In genomic region chr2:24175631-24176030, GRCh38 we compare ENCODE assay signal across 16 cellular contexts. TPM values are rescaled to one million over a fixed set of nuclear protein-coding genes. Genes with fewer than 3 reads are reported as not detected.
A peak's percentile ranks its signal among the peaks of the same experiment; 100 is the strongest.
DNase-seq lines count a peak whose midpoint lies in the region; TF ChIP-seq lines count a peak whose summit lies in the region.
"Had no signal": no experiment of that assay in that cellular context is flagged by ENCODE, and none has a peak within 500 bp of the region (broad histone marks: within the 10 kb centered on the region; RNA-seq: fewer than 3 reads in every experiment).

No MANE protein-coding gene starts in this region.

- no peak for TF ChIP-seq EP300 in suprapubic skin (IDR thresholded peaks at IDR 0.05)

- H3K27me3 ChIP-seq in adipocyte (replicated peaks; ENCODE audit: control insufficient read depth, insufficient read depth, low read length) (no peaks in the 10 kb centered on the region), suprapubic skin (no peaks in the 10 kb centered on the region), HAP-1 (ENCODE audit: low read depth) (no peaks in the 10 kb centered on the region; the same call in 1 of the 2 replicates)

- TF ChIP-seq POLR2A in suprapubic skin (IDR thresholded peaks at IDR 0.05), result no peak

- intact Hi-C loops in posterior cingulate gyrus (cut with DNase I), result no loop called here

- WGBS in suprapubic skin, result 51% methylated on average over 16 of the region's 16 CpGs

- H3K9me3 ChIP-seq in adipocyte (ENCODE audit: control insufficient read depth, low read length), result no peaks in the 10 kb centered on the region
- no peaks in the 10 kb centered on the region for H3K9me3 ChIP-seq in suprapubic skin
- no peaks in the 10 kb centered on the region for H3K9me3 ChIP-seq in HAP-1

- H3K9ac ChIP-seq in adipocyte (ENCODE audit: low read length), result peak overlapping the region; percentile 63

- TF ChIP-seq CTCF in suprapubic skin (IDR thresholded peaks at IDR 0.05), result no peak

- DNase-seq in EH (ENCODE audit: low read depth) (peak; percentile 7), adipocyte (ENCODE audit: low read depth) (peak; percentile 9), fibroblast of peridontal ligament (ENCODE audit: extremely low read depth) (peak; percentile 43), suprapubic skin (ENCODE audit: low spot score in 2 of 2) (no peak), HAP-1 (ENCODE audit: low spot score in 2 of 2) (no peak), NCI-H82 (lab: John Stamatoyannopoulos, UW) (no peak), posterior cingulate gyrus (no peak)
- DNase-seq: activated naive CD8-positive, alpha-beta T cell treated with anti-CD3 and anti-CD28 coated beads for 36 hours; MM.1S; NCI-H187; nephron progenitor cell; stimulated activated naive B cell treated with anti-CD40 and anti-IgM and Interleukin-4, amounts not matched to agents 10 μg/mL and 1 μg/mL and 100 μg/mL, for 72 hours; trophoblast cell had no signal

- no peaks in the 10 kb centered on the region for H3K36me3 ChIP-seq in adipocyte (ENCODE audit: control insufficient read depth, insufficient read depth, low read length, severe bottlenecking)
- no peaks in the 10 kb centered on the region for H3K36me3 ChIP-seq in suprapubic skin
- no peaks in the 10 kb centered on the region for H3K36me3 ChIP-seq in HAP-1 (replicated peaks)

- H3K27ac ChIP-seq in suprapubic skin, result no peak overlapping the region
- H3K27ac ChIP-seq: C4-2B had no signal

- H3K4me1 ChIP-seq in adipocyte (ENCODE audit: control insufficient read depth, insufficient read depth, low read length), result peaks cover 8% of the 10 kb centered on the region
- peaks cover 6% of the 10 kb centered on the region for H3K4me1 ChIP-seq in suprapubic skin
- no peaks in the 10 kb centered on the region for H3K4me1 ChIP-seq in HAP-1

- H3K4me3 ChIP-seq in adipocyte (ENCODE audit: low read length) (peak overlapping the region; percentile 66), suprapubic skin (peak overlapping the region; percentile 41), HAP-1 (no peak overlapping the region)

- in situ Hi-C loops in HAP-1 (cut with MboI; ENCODE audit: low sequenced_read_pairs), result no loop called here

RNA-seq across cellular contexts. Expression of gene FAM228A, which starts 0.8 kb away (rescaled TPM):
- total RNA-seq in suprapubic skin, result under 1 TPM in 2 of 4 donors, not detected in 2; 0.72 to 0.89 TPM
- total RNA-seq: activated CD4-positive, alpha-beta T cell treated with anti-CD3 and anti-CD28 coated beads, Interleukin-2, amount 10 ng/mL, durations not matched to agents 24 days and 14 days; activated naive CD8-positive, alpha-beta T cell treated with anti-CD3 and anti-CD28 coated beads for 36 hours; G401 had no signal

RNA-seq across cellular contexts. Expression of gene FAM228B, which starts 52.4 kb away (rescaled TPM):
- total RNA-seq in suprapubic skin, result 10 to 100 TPM in 1 of 4 donors, 1 to 10 TPM in 3; 4.1 to 14.6 (median 7.5) TPM

RNA-seq across cellular contexts. Expression of gene PFN4, which starts 52.5 kb away (rescaled TPM):
- total RNA-seq in suprapubic skin, result 1 to 10 TPM in 1 of 4 donors, not detected in 3; 1.0 TPM
- total RNA-seq: G401 had no signal

Comparison
In these comparisons a context has a peak if more than half of its experiments do, and no peak if none do; other contexts are left out.
1. DNase-seq: peak in EH (single experiment), adipocyte (single experiment) and fibroblast of peridontal ligament (single experiment); none in suprapubic skin (0 of 2), HAP-1 (0 of 2), NCI-H82 (single experiment) and posterior cingulate gyrus (0 of 10).